ENCODE assay signal across 8 cellular contexts in the genomic region with DNA sequence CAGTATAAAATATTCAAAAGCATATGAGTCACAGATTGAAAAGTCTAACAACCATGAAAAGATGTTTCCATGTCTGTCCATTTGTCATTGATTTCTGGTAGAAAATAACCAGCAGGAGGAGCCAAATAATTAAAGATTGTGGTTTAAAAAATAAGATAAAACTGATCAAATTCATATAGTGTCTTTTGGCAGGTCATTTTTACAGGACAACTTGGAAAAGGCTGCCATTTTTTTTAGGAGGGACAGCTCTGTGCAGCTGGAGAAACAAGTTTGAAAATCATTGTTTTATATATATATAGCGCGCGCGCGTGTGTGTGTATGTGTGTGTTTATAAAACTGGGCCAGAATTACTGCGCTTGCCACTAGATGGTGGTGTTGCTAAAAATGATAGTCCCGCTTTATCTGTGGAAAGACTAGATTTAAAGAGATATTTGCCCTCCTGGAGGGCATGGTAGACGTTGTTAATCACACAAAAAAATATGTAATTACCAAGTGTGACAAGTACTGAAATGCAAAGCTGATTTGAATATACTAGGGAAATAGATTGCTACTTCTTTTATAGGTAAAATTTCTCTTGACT. TPM values are rescaled to one million over a fixed set of nuclear protein-coding genes. Genes with fewer than 3 reads are reported as not detected.
DNase-seq lines count a peak whose midpoint lies in the region; ATAC-seq, FAIRE-seq and TF ChIP-seq lines count a peak whose summit lies in the region.

No MANE protein-coding gene starts in this region.

- H4K20me1 ChIP-seq in HepG2 (ENCODE audit: insufficient read depth, low read length): no peaks in the 10 kb centered on the region

- peak overlapping the region; percentile 80 for H3K27ac Mint-ChIP-seq in chondrocyte (ENCODE audit: unreplicated experiment)

- H3K9me3 Mint-ChIP-seq in chondrocyte (ENCODE audit: low read depth): no peaks in the 10 kb centered on the region

- H3K4me2 ChIP-seq in HepG2 (ENCODE audit: low read depth, low read length): peak overlapping the region; percentile 96

- BruUV-seq in HepG2 (replicated peaks; lab: Mats Ljungman, UMichigan): no TSS peak

- TF ChIP-seq EP300 in HepG2 (IDR thresholded peaks at IDR 0.05; ENCODE audit: low read depth in 2 of 2, low read length in 2 of 2) (no peak), HepG2 (CRISPR knock-in tag; IDR thresholded peaks at IDR 0.05; ENCODE audit: borderline replicate concordance) (no peak)

- H3K4me3 ChIP-seq in HepG2 (replicated peaks in 1 of 3; ENCODE audit: insufficient read depth in 1 of 3, low read depth in 2 of 3, low read length in 3 of 3): peak overlapping the region; percentile 9 to 79 (median 58); a peak in 3 of 6 replicates

- H2AFZ ChIP-seq in HepG2 (ENCODE audit: low read length): peak overlapping the region; percentile 61

- in situ Hi-C loops in HepG2 (cut with HindIII; ENCODE audit: extremely low pct_ligation_motif_present, low pct_unique_long_range_greater_than_20kb): loop anchor here (10.0 kb wide), 2 partner anchors 61 to 111 kb away; a partner anchor contains a TSS

- DNase-seq in GF-D8 (lab: John Stamatoyannopoulos, UW) (peak; percentile 68), NCI-H226 (peak; percentile 57), chondrocyte (ENCODE audit: low spot score) (no peak), HepG2 (ENCODE audit: low spot score) (peak; percentile 78)
- peak; percentile 21 to 53 (median 51) for DNase-seq in activated CD4-positive, CD25-positive, alpha-beta regulatory T cell (lab: John Stamatoyannopoulos, UW)
- peak; percentile 79 for DNase-seq in stimulated activated CD4-positive, alpha-beta T cell treated with anti-CD3 and anti-CD28 coated beads, Interleukin-4, amount 100 ng/mL, for 24 hours

- peaks cover 32% of the 10 kb centered on the region for H3K4me1 Mint-ChIP-seq in chondrocyte (ENCODE audit: low read depth)

- H3K79me2 ChIP-seq in HepG2 (ENCODE audit: insufficient read depth, low read length): peaks cover 11% of the 10 kb centered on the region

- WGBS in HepG2 (ENCODE audit: low lambda C conversion rate): 0% methylated on average over 8 of the region's 8 CpGs

- H3K9ac ChIP-seq in HepG2 (ENCODE audit: insufficient read depth, low read depth, low read length): no peak overlapping the region

- CTCF ChIA-PET in HepG2 (lab: Yijun Ruan, JAX; ENCODE audit: low intra/inter-chr PET ratio, low total read pairs): interaction anchor here (1.4 to 3.1 kb wide), 3 partner anchors 30 to 340 kb away, joined by 9 to 34 read pairs (median 33); no protein-coding TSS in a partner anchor

- H3K4me3 Mint-ChIP-seq in chondrocyte (ENCODE audit: unreplicated experiment): peak overlapping the region; percentile 57

- no peaks in the 10 kb centered on the region for H3K36me3 Mint-ChIP-seq in chondrocyte (ENCODE audit: low read depth)

- POLR2A ChIA-PET in HepG2 (lab: Yijun Ruan, JAX): interaction anchor here (2.0 to 2.8 kb wide), 4 partner anchors 27 to 226 kb away, joined by 11 to 16 read pairs (median 16); a partner anchor contains a TSS

- intact Hi-C loops in HepG2 (cut with micrococcal nuclease; ENCODE audit: unreplicated experiment): loop anchor here (1.0 to 5.0 kb wide), 4 partner anchors 31 to 339 kb away; a partner anchor contains a TSS

- H3K27me3 ChIP-seq in HepG2 (ENCODE audit: control insufficient read depth in 1 of 2, insufficient read depth in 2 of 2, low read length in 2 of 2): peaks cover 0 to 6% of the 10 kb centered on the region in 2 experiments; a peak in 2 of 5 replicates

- FAIRE-seq in HepG2 (lab: Jason Lieb, UNC): peak; percentile 50

- TF ChIP-seq CTCF in chondrocyte (IDR thresholded peaks at IDR 0.05): peak; percentile 99
- peak; percentile 76 for TF ChIP-seq CTCF in HepG2 (CRISPR knock-in tag; IDR thresholded peaks at IDR 0.05)

- no peaks in the 10 kb centered on the region; a peak in 1 of 5 replicates for H3K36me3 ChIP-seq in HepG2 (replicated peaks in 1 of 2; ENCODE audit: control insufficient read depth in 1 of 2, insufficient read depth in 2 of 2, low read length in 2 of 2)

- peaks cover 12% of the 10 kb centered on the region for H3K27me3 Mint-ChIP-seq in chondrocyte (ENCODE audit: low read depth)

- peak overlapping the region; percentile 96 for H3K27ac ChIP-seq in HepG2 (ENCODE audit: extremely low read length, insufficient read depth, low read length)

- peak; percentile 14; the same call in 1 of the 2 replicates for TF ChIP-seq RAD21 in HepG2 (CRISPR knock-in tag; IDR thresholded peaks at IDR 0.05)

- no peaks in the 10 kb centered on the region for H3K9me3 ChIP-seq in HepG2 (ENCODE audit: low read length)

- TF ChIP-seq POLR2A in HepG2 (IDR thresholded peaks at IDR 0.05; ENCODE audit: insufficient read depth in 1 of 2, low read depth in 2 of 2, low read length in 2 of 2): no peak

- H3K4me1 ChIP-seq in HepG2 (ENCODE audit: insufficient read depth, low read length): peaks cover 30% of the 10 kb centered on the region

- ATAC-seq in HG03103 (IDR thresholded peaks at IDR 0.05; ENCODE audit: low read depth, unreplicated experiment) (peak; percentile 38), HepG2 (peak; percentile 54), GM19023 (IDR thresholded peaks at IDR 0.05; ENCODE audit: unreplicated experiment) (no peak)

RNA-seq across cellular contexts. Expression of a gene that starts 1.3 kb away (rescaled TPM):
- total RNA-seq in chondrocyte (9.3 to 9.9 TPM (median 9.5 TPM) in 3 replicates), HepG2 (2016; rRNA removed; fragmentation: Illumina TruSeq; extraction: Trizol) (18.6 and 21.5 TPM in 2 replicates)
- total RNA-seq in HepG2 (2016; cell fraction: cytosol; rRNA removed; fragmentation: Illumina TruSeq; extraction: Trizol; ENCODE audit: low read depth): 5.1 and 6.9 TPM in 2 replicates
- 17.8 and 21.7 TPM in 2 replicates for total RNA-seq in HepG2 (2016; cell fraction: insoluble cytoplasmic fraction; rRNA removed; fragmentation: Illumina TruSeq; extraction: Trizol)
- total RNA-seq in HepG2 (2016; cell fraction: membrane; rRNA removed; fragmentation: Illumina TruSeq; extraction: Trizol): 13.1 and 14.0 TPM in 2 replicates
- total RNA-seq in HepG2 (2016; cell fraction: nucleus; rRNA removed; fragmentation: Illumina TruSeq; extraction: Trizol): 19.3 and 21.1 TPM in 2 replicates
- polyA plus RNA-seq in HepG2 (2011; rRNA removed): 8.7 and 10.5 TPM in 2 replicates
- 5.8 and 10.2 TPM in 2 replicates for polyA plus RNA-seq in HepG2 (2011; cell fraction: cytosol; rRNA removed)
- polyA plus RNA-seq in HepG2 (2011; cell fraction: nucleus; rRNA removed): 8.7 and 9.0 TPM in 2 replicates
- polyA plus RNA-seq in HepG2 (2012): 7.6 and 8.2 TPM in 2 replicates
- 5.2 and 5.5 TPM in 2 replicates for polyA plus RNA-seq in HepG2 (2016; cell fraction: cytosol; fragmentation: Illumina TruSeq; extraction: Trizol; ENCODE audit: low read depth)
- 16.8 and 17.3 TPM in 2 replicates for polyA plus RNA-seq in HepG2 (2016; cell fraction: insoluble cytoplasmic fraction; fragmentation: Illumina TruSeq; extraction: Trizol; ENCODE audit: low read depth)
- 8.8 and 10.8 TPM in 2 replicates for polyA plus RNA-seq in HepG2 (2016; cell fraction: membrane; fragmentation: Illumina TruSeq; extraction: Trizol; ENCODE audit: low read depth)
- polyA plus RNA-seq in HepG2 (2016; cell fraction: nucleus; fragmentation: Illumina TruSeq; extraction: Trizol; ENCODE audit: insufficient read depth, low read depth): 13.7 and 21.3 TPM in 2 replicates
- 7.5 and 16.1 TPM in 2 replicates for polyA minus RNA-seq in HepG2 (2011; rRNA and poly(A)+ RNA removed; ENCODE audit: low replicate concordance)
- polyA minus RNA-seq in HepG2 (2011; cell fraction: cytosol; rRNA and poly(A)+ RNA removed): 3.9 and 6.8 TPM in 2 replicates
- 28.2 and 32.2 TPM in 2 replicates for polyA minus RNA-seq in HepG2 (2011; cell fraction: nucleus; rRNA and poly(A)+ RNA removed)

RNA-seq across cellular contexts. Expression of a gene that starts 14.4 kb away (rescaled TPM):
- not detected in 3 replicates for total RNA-seq in chondrocyte
- not detected in 2 replicates for total RNA-seq in HepG2 (2016; rRNA removed; fragmentation: Illumina TruSeq; extraction: Trizol)
- not detected in 2 replicates for total RNA-seq in HepG2 (2016; cell fraction: cytosol; rRNA removed; fragmentation: Illumina TruSeq; extraction: Trizol; ENCODE audit: low read depth)
- not detected in 2 replicates for total RNA-seq in HepG2 (2016; cell fraction: insoluble cytoplasmic fraction; rRNA removed; fragmentation: Illumina TruSeq; extraction: Trizol)
- total RNA-seq in HepG2 (2016; cell fraction: membrane; rRNA removed; fragmentation: Illumina TruSeq; extraction: Trizol): not detected in 2 replicates
- total RNA-seq in HepG2 (2016; cell fraction: nucleus; rRNA removed; fragmentation: Illumina TruSeq; extraction: Trizol): not detected in 2 replicates
- not detected in 2 replicates for polyA plus RNA-seq in HepG2 (2011; rRNA removed)
- polyA plus RNA-seq in HepG2 (2011; cell fraction: cytosol; rRNA removed): not detected in 2 replicates
- polyA plus RNA-seq in HepG2 (2011; cell fraction: nucleus; rRNA removed): not detected in 2 replicates
- polyA plus RNA-seq in HepG2 (2012): not detected in 2 replicates
- polyA plus RNA-seq in HepG2 (2016; cell fraction: cytosol; fragmentation: Illumina TruSeq; extraction: Trizol; ENCODE audit: low read depth): not detected in 2 replicates
- not detected in 2 replicates for polyA plus RNA-seq in HepG2 (2016; cell fraction: insoluble cytoplasmic fraction; fragmentation: Illumina TruSeq; extraction: Trizol; ENCODE audit: low read depth)
- polyA plus RNA-seq in HepG2 (2016; cell fraction: membrane; fragmentation: Illumina TruSeq; extraction: Trizol; ENCODE audit: low read depth): not detected in 2 replicates
- polyA plus RNA-seq in HepG2 (2016; cell fraction: nucleus; fragmentation: Illumina TruSeq; extraction: Trizol; ENCODE audit: insufficient read depth, low read depth): not detected in 2 replicates
- polyA minus RNA-seq in HepG2 (2011; rRNA and poly(A)+ RNA removed; ENCODE audit: low replicate concordance): 0.10 TPM in 1 of 2 replicates, not detected in the other
- polyA minus RNA-seq in HepG2 (2011; cell fraction: cytosol; rRNA and poly(A)+ RNA removed): not detected in 2 replicates
- not detected in 2 replicates for polyA minus RNA-seq in HepG2 (2011; cell fraction: nucleus; rRNA and poly(A)+ RNA removed)

RNA-seq across cellular contexts. Expression of a gene that starts 59.5 kb away (rescaled TPM):
- total RNA-seq in chondrocyte (77.6 to 86.1 TPM (median 86.0 TPM) in 3 replicates), HepG2 (2016; rRNA removed; fragmentation: Illumina TruSeq; extraction: Trizol) (22.1 and 67.0 TPM in 2 replicates)
- 19.9 and 21.3 TPM in 2 replicates for total RNA-seq in HepG2 (2016; cell fraction: cytosol; rRNA removed; fragmentation: Illumina TruSeq; extraction: Trizol; ENCODE audit: low read depth)
- 20.8 and 59.2 TPM in 2 replicates for total RNA-seq in HepG2 (2016; cell fraction: insoluble cytoplasmic fraction; rRNA removed; fragmentation: Illumina TruSeq; extraction: Trizol)
- total RNA-seq in HepG2 (2016; cell fraction: membrane; rRNA removed; fragmentation: Illumina TruSeq; extraction: Trizol): 40.3 and 40.9 TPM in 2 replicates
- total RNA-seq in HepG2 (2016; cell fraction: nucleus; rRNA removed; fragmentation: Illumina TruSeq; extraction: Trizol): 43.6 and 45.8 TPM in 2 replicates
- 30.3 and 37.5 TPM in 2 replicates for polyA plus RNA-seq in HepG2 (2011; rRNA removed)
- 14.5 and 21.7 TPM in 2 replicates for polyA plus RNA-seq in HepG2 (2011; cell fraction: cytosol; rRNA removed)
- 9.4 and 15.4 TPM in 2 replicates for polyA plus RNA-seq in HepG2 (2011; cell fraction: nucleus; rRNA removed)
- polyA plus RNA-seq in HepG2 (2012): 239 and 295 TPM in 2 replicates
- 128 and 145 TPM in 2 replicates for polyA plus RNA-seq in HepG2 (2016; cell fraction: cytosol; fragmentation: Illumina TruSeq; extraction: Trizol; ENCODE audit: low read depth)
- 375 and 395 TPM in 2 replicates for polyA plus RNA-seq in HepG2 (2016; cell fraction: insoluble cytoplasmic fraction; fragmentation: Illumina TruSeq; extraction: Trizol; ENCODE audit: low read depth)
- polyA plus RNA-seq in HepG2 (2016; cell fraction: membrane; fragmentation: Illumina TruSeq; extraction: Trizol; ENCODE audit: low read depth): 226 and 237 TPM in 2 replicates
- 223 and 239 TPM in 2 replicates for polyA plus RNA-seq in HepG2 (2016; cell fraction: nucleus; fragmentation: Illumina TruSeq; extraction: Trizol; ENCODE audit: insufficient read depth, low read depth)
- polyA minus RNA-seq in HepG2 (2011; rRNA and poly(A)+ RNA removed; ENCODE audit: low replicate concordance): 10.5 and 18.2 TPM in 2 replicates
- polyA minus RNA-seq in HepG2 (2011; cell fraction: cytosol; rRNA and poly(A)+ RNA removed): 36.3 and 51.7 TPM in 2 replicates
- polyA minus RNA-seq in HepG2 (2011; cell fraction: nucleus; rRNA and poly(A)+ RNA removed): 39.5 and 51.6 TPM in 2 replicates
